ENCODE assay signal across 15 cellular contexts in the genomic region with DNA sequence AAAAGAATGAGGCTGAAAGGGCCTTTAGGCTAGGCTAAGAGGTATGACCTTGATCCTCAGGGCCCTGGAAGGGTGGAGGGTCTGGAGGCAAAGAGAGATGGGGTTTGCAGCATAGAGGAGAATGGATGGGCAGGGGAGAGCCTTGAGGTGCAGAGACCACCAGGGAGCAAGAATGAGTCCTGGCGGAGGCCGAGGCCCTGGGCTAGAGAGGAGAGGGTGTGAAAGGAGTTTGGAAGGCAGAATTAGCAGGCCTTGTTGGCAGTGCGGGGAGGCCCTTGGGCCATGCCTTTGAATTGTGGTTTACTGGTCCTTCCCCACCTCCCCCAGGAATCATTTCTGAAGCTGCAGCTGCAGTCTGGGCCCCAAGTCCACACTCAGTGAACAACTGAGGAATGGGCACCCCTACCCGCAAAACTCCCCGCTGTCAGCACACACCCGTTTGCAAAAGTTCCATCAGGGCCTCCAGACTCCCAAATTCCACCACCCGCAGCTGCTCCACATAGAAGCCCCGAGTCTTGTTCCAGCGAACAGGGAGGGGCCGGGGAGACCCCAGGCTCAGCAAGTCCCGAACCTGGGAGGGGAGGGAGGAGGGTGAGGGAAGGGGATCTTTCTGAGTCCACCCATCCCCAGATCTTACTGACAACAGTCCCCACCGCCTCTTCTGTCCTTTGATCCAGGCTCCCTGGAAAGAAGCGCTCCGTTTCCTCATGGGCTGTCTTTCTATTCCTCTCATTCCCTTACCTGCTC. TPM values are rescaled to one million over a fixed set of nuclear protein-coding genes. Genes with fewer than 3 reads are reported as not detected.
DNase-seq lines count a peak whose midpoint lies in the region; ATAC-seq and TF ChIP-seq lines count a peak whose summit lies in the region.
"Had no signal": no experiment of that assay in that cellular context is flagged by ENCODE, and none has a peak within 500 bp of the region (broad histone marks: within the 10 kb centered on the region; RNA-seq: fewer than 3 reads in every experiment).

No MANE protein-coding gene starts in this region.

- H3K4me3 Mint-ChIP-seq in T-cell: peak overlapping the region; percentile 43 to 71 (median 61)
- H3K4me3 Mint-ChIP-seq in osteocyte (ENCODE audit: unreplicated experiment): peak overlapping the region; percentile 38

- 87% methylated on average over 10 of the region's 14 CpGs for WGBS in SK-N-SH (ENCODE audit: low lambda C conversion rate)
- 79% methylated on average over 13 of the region's 14 CpGs for WGBS in hepatocyte (ENCODE audit: low lambda C conversion rate, missing lambda C conversion rate)

- peaks cover 11 to 16% (median 12%) of the 10 kb centered on the region in 3 donors for H3K4me1 Mint-ChIP-seq in T-cell
- peaks cover 8% of the 10 kb centered on the region for H3K4me1 Mint-ChIP-seq in osteocyte (ENCODE audit: unreplicated experiment)

- H3K79me2 ChIP-seq in SK-N-SH (ENCODE audit: insufficient read depth) (no peaks in the 10 kb centered on the region), hepatocyte (no peaks in the 10 kb centered on the region)

- H3K27ac Mint-ChIP-seq in T-cell (no peak overlapping the region), osteocyte (ENCODE audit: unreplicated experiment) (no peak overlapping the region)
- H3K27ac Mint-ChIP-seq: activated naive CD8-positive, alpha-beta T cell treated with anti-CD3 and anti-CD28 coated beads, Interleukin-2, amount 10 ng/mL, durations not matched to agents 7 days and 5 days had no signal

- H3K36me3 ChIP-seq in SK-N-SH (replicated peaks in 1 of 2; ENCODE audit: control insufficient read depth in 1 of 2, insufficient read depth in 2 of 2, low read length in 1 of 2) (no peaks in the 10 kb centered on the region), hepatocyte (replicated peaks; ENCODE audit: insufficient read depth, low read depth) (no peaks in the 10 kb centered on the region)
- H3K36me3 ChIP-seq: prostate gland had no signal

- H3K4me2 ChIP-seq in SK-N-SH (0 out of 2 replicates have a peak overlapping the region, but pooled peaks have one; percentile 89), hepatocyte (peak overlapping the region; percentile 98)

- H3K27me3 Mint-ChIP-seq in T-cell (peaks cover 37 to 59% of the 10 kb centered on the region in 2 donors), osteocyte (ENCODE audit: unreplicated experiment) (peaks cover 15% of the 10 kb centered on the region)

- H4K20me1 ChIP-seq in SK-N-SH (ENCODE audit: insufficient read depth) (no peaks in the 10 kb centered on the region), hepatocyte (ENCODE audit: insufficient read depth, poor library complexity, severe bottlenecking) (no peaks in the 10 kb centered on the region)

- CTCF ChIA-PET in SK-N-SH (lab: Yijun Ruan, JAX): interaction anchor here (1.3 to 9.1 kb wide), 6 partner anchors 10 to 289 kb away, joined by 4 to 66 read pairs (median 18); no protein-coding TSS in a partner anchor
- CTCF ChIA-PET in T-cell (lab: Charles Lee): no interaction called here

- TF ChIP-seq CTCF in SK-N-SH (IDR thresholded peaks at IDR 0.05) (no peak), hepatocyte (IDR thresholded peaks at IDR 0.05; ENCODE audit: poor library complexity) (no peak), osteocyte (IDR thresholded peaks at IDR 0.05) (no peak)

- no peak overlapping the region for H3K9ac ChIP-seq in SK-N-SH

- no peak for TF ChIP-seq EP300 in SK-N-SH (IDR thresholded peaks at IDR 0.05; ENCODE audit: borderline replicate concordance in 1 of 2, low read depth in 1 of 2, low read length in 1 of 2)

- DNase-seq in SK-N-SH (no peak), T-cell (no peak), hepatocyte (ENCODE audit: low spot score) (no peak), osteocyte (ENCODE audit: extremely low spot score, unreplicated experiment) (no peak), AML-193 (lab: John Stamatoyannopoulos, UW) (no peak), anterior cingulate cortex (lab: John Stamatoyannopoulos, UW) (no peak)
- DNase-seq in stimulated activated naive CD8-positive, alpha-beta T cell treated with anti-CD3 and anti-CD28 coated beads, Interleukin-15, Interleukin-2, amounts not matched to agents 100 U/mL and 50 U/mL, for 24 hours: no peak
- DNase-seq: 8988T; activated naive CD8-positive, alpha-beta T cell treated with anti-CD3 and anti-CD28 coated beads, Interleukin-2, amount 10 ng/mL, durations not matched to agents 7 days and 5 days; central memory CD4-positive, alpha-beta T cell; GF-D8; NCI-H187 treated with DMSO at 0.1 percent for 48 hours; NCI-H524 treated with DMSO at 0.1 percent for 48 hours had no signal

- H3K27ac ChIP-seq in SK-N-SH (ENCODE audit: low read depth in 2 of 2, low read length in 1 of 2) (no peak overlapping the region), hepatocyte (no peak overlapping the region)
- H3K27ac ChIP-seq: prostate gland had no signal

- peaks cover 6% of the 10 kb centered on the region for H3F3A ChIP-seq in SK-N-SH (replicated peaks; ENCODE audit: insufficient read depth)

- H3K4me1 ChIP-seq in SK-N-SH (ENCODE audit: control insufficient read depth in 1 of 2, insufficient read depth in 2 of 2, low read depth in 1 of 2, low read length in 1 of 2) (peaks cover 0 to 9% of the 10 kb centered on the region in 2 experiments; a peak in 1 of 4 replicates), hepatocyte (ENCODE audit: insufficient read depth) (peaks cover 4% of the 10 kb centered on the region)
- H3K4me1 ChIP-seq: prostate gland had no signal

- H3K9me2 ChIP-seq in SK-N-SH (no peaks in the 10 kb centered on the region), hepatocyte (replicated peaks; ENCODE audit: insufficient read depth) (no peaks in the 10 kb centered on the region)

- H2AFZ ChIP-seq in SK-N-SH (ENCODE audit: low read depth) (no peak overlapping the region), hepatocyte (no peak overlapping the region)

- H3K27me3 ChIP-seq in SK-N-SH (ENCODE audit: insufficient read depth) (peaks cover 8% of the 10 kb centered on the region; the same call in 1 of the 2 replicates), hepatocyte (peaks cover 4% of the 10 kb centered on the region)

- H3K4me3 ChIP-seq in SK-N-SH (ENCODE audit: low read depth in 2 of 2, low read length in 1 of 2): no peak overlapping the region
- H3K4me3 ChIP-seq in hepatocyte: peak overlapping the region; percentile 61

- H3K9me3 ChIP-seq in SK-N-SH: no peaks in the 10 kb centered on the region
- H3K9me3 ChIP-seq in hepatocyte (ENCODE audit: low read depth): no peaks in the 10 kb centered on the region
- H3K9me3 ChIP-seq: prostate gland had no signal

- H3K9me3 Mint-ChIP-seq in T-cell: peaks cover 0 to 4% (median 3%) of the 10 kb centered on the region in 3 donors
- H3K9me3 Mint-ChIP-seq in osteocyte (ENCODE audit: unreplicated experiment): no peaks in the 10 kb centered on the region

- H3K36me3 Mint-ChIP-seq in T-cell (peaks cover 3% of the 10 kb centered on the region), osteocyte (ENCODE audit: unreplicated experiment) (peaks cover 2% of the 10 kb centered on the region)
- H3K36me3 Mint-ChIP-seq: activated naive CD8-positive, alpha-beta T cell treated with anti-CD3 and anti-CD28 coated beads, Interleukin-2, amount 10 ng/mL, durations not matched to agents 7 days and 5 days had no signal

- POLR2A ChIA-PET in SK-N-SH (lab: Yijun Ruan, JAX) (interaction anchor here (1.1 kb wide), 1 partner anchor 12 kb away, joined by 3 read pairs; no protein-coding TSS in a partner anchor), T-cell (lab: Charles Lee) (no interaction called here)

- ATAC-seq in SK-N-SH treated with all-trans-retinoic acid at 6 μM for 48 hours: no peak
- no peak for ATAC-seq in T-cell (replicated peaks in 1 of 4)
- ATAC-seq in stimulated activated naive CD8-positive, alpha-beta T cell treated with anti-CD3 and anti-CD28 coated beads, Interleukin-15, Interleukin-2, amounts not matched to agents 100 U/mL and 50 U/mL, for 24 hours: no peak

- TF ChIP-seq RAD21 in SK-N-SH (IDR thresholded peaks at IDR 0.05; ENCODE audit: low read length): no peak

TF ChIP-seq in SK-N-SH, 30 proteins besides CTCF, POLR2A, EP300 and RAD21 (continues in another document):
- no peak for TF ChIP-seq POLR2AphosphoS5 (IDR thresholded peaks at IDR 0.05; ENCODE audit: low read depth, low read length)

TF ChIP-seq in SK-N-SH treated with all-trans-retinoic acid at 6 μM for 48 hours, 23 proteins besides CTCF, POLR2A, EP300 and RAD21:
- no peak for TF ChIP-seq ZFP3 (CRISPR knock-in tag; IDR thresholded peaks at IDR 0.05)
TF ChIP-seq in SK-N-SH treated with all-trans-retinoic acid at 6 μM for 48 hours: peak in this region for 0.

RNA-seq across cellular contexts. Expression of a gene that starts 2.1 kb away (rescaled TPM):
- 0.15 and 0.35 TPM in 2 replicates for polyA plus RNA-seq in SK-N-SH (2012; rRNA removed)
- polyA plus RNA-seq in SK-N-SH (2012; cell fraction: cytosol; rRNA removed): 0.03 and 0.04 TPM in 2 replicates
- 1.2 and 1.7 TPM in 2 replicates for polyA plus RNA-seq in SK-N-SH (2012; cell fraction: nucleus; rRNA removed)
- total RNA-seq in T-cell: under 1 TPM in 1 of 5 donors, not detected in 4; 0.10 TPM
- 31.9 and 39.9 TPM in 2 replicates for total RNA-seq in hepatocyte
- polyA plus RNA-seq in hepatocyte: 96.5 and 97.3 TPM in 2 replicates
- total RNA-seq in osteocyte: 0.47 and 0.64 TPM in 2 replicates
- total RNA-seq: activated naive CD8-positive, alpha-beta T cell treated with anti-CD3 and anti-CD28 coated beads, Interleukin-2, amount 10 ng/mL, durations not matched to agents 7 days and 5 days had no signal

RNA-seq across cellular contexts. Expression of a gene that starts 18.9 kb away (rescaled TPM):
- polyA plus RNA-seq in SK-N-SH (2012; rRNA removed) (0.16 and 0.18 TPM in 2 replicates), hepatocyte (664 and 833 TPM in 2 replicates)
- polyA plus RNA-seq in SK-N-SH (2012; cell fraction: cytosol; rRNA removed): 0.13 and 0.17 TPM in 2 replicates
- polyA plus RNA-seq in SK-N-SH (2012; cell fraction: nucleus; rRNA removed): 0.07 TPM in 1 of 2 replicates, not detected in the other
- total RNA-seq in T-cell (1 to 10 TPM in 3 of 5 donors, not detected in 2; 2.2 to 3.3 (median 3.0) TPM), hepatocyte (713 and 736 TPM in 2 replicates), osteocyte (not detected in 2 replicates)
- total RNA-seq: activated naive CD8-positive, alpha-beta T cell treated with anti-CD3 and anti-CD28 coated beads, Interleukin-2, amount 10 ng/mL, durations not matched to agents 7 days and 5 days had no signal

RNA-seq across cellular contexts. Expression of a gene that starts 58.3 kb away (rescaled TPM):
- polyA plus RNA-seq in SK-N-SH (2012; rRNA removed) (6.8 and 8.7 TPM in 2 replicates), hepatocyte (44.6 and 55.2 TPM in 2 replicates)
- polyA plus RNA-seq in SK-N-SH (2012; cell fraction: cytosol; rRNA removed): 2.6 and 3.0 TPM in 2 replicates
- polyA plus RNA-seq in SK-N-SH (2012; cell fraction: nucleus; rRNA removed): 55.3 and 131 TPM in 2 replicates
- total RNA-seq in T-cell (1 to 10 TPM in 2 of 5 donors, under 1 TPM in 3; 0.53 to 1.7 (median 0.95) TPM), hepatocyte (30.8 and 47.0 TPM in 2 replicates), osteocyte (44.4 and 44.8 TPM in 2 replicates)

Comparison
In these comparisons a context has a peak if more than half of its experiments do, and no peak if none do; other contexts are left out.
1. RNA of a gene that starts 2.1 kb away (total RNA-seq): 31.9 to 39.9 TPM in hepatocyte; 0.47 to 0.64 TPM in osteocyte and 0.10 TPM in T-cell; every median in the first group is over 10 times any median in the second.
2. RNA of a gene that starts 18.9 kb away (total RNA-seq): 713 to 736 TPM in hepatocyte; 2.2 to 3.3 TPM in T-cell and not detected in osteocyte; every median in the first group is over 100 times any median in the second.
3. RNA of a gene that starts 58.3 kb away (total RNA-seq): 30.8 to 47.0 TPM in hepatocyte and 44.4 to 44.8 TPM in osteocyte; 0.53 to 1.7 TPM in T-cell; every median in the first group is over 10 times any median in the second.